Comparison of ENCODE assay signal across 12 cellular contexts in genomic region chr12:50536831-50537537, GRCh38. TPM values are rescaled to one million over a fixed set of nuclear protein-coding genes. Genes with fewer than 3 reads are reported as not detected.
DNase-seq lines count a peak whose midpoint lies in the region; ATAC-seq and TF ChIP-seq lines count a peak whose summit lies in the region.
"Had no signal": no experiment of that assay in that cellular context is flagged by ENCODE, and none has a peak within 500 bp of the region (broad histone marks: within the 10 kb centered on the region; RNA-seq: fewer than 3 reads in every experiment).

No MANE protein-coding gene starts in this region.

- H3K4me1 Mint-ChIP-seq in activated naive CD4-positive, alpha-beta T cell treated with anti-CD3 and anti-CD28 coated beads, Interleukin-2, amount 50 U/mL, for 24 hours: peaks cover 44% of the 10 kb centered on the region
- peaks cover 12% of the 10 kb centered on the region for H3K4me1 Mint-ChIP-seq in type B pancreatic cell (ENCODE audit: unreplicated experiment)

- H3K27me3 Mint-ChIP-seq in activated naive CD4-positive, alpha-beta T cell treated with anti-CD3 and anti-CD28 coated beads, Interleukin-2, amount 50 U/mL, for 24 hours: no peaks in the 10 kb centered on the region
- no peaks in the 10 kb centered on the region for H3K27me3 Mint-ChIP-seq in type B pancreatic cell

- H3K9me3 Mint-ChIP-seq in activated naive CD4-positive, alpha-beta T cell treated with anti-CD3 and anti-CD28 coated beads, Interleukin-2, amount 50 U/mL, for 24 hours: no peaks in the 10 kb centered on the region
- H3K9me3 Mint-ChIP-seq in type B pancreatic cell: no peaks in the 10 kb centered on the region
- H3K9me3 Mint-ChIP-seq: nephron had no signal

- POLR2A ChIA-PET in RWPE1 (lab: Yijun Ruan, JAX; ENCODE audit: low non-redundant PET): no interaction called here

- peaks cover 7% of the 10 kb centered on the region for H3K36me3 Mint-ChIP-seq in activated naive CD4-positive, alpha-beta T cell treated with anti-CD3 and anti-CD28 coated beads, Interleukin-2, amount 50 U/mL, for 24 hours
- peaks cover 9% of the 10 kb centered on the region for H3K36me3 Mint-ChIP-seq in type B pancreatic cell

- H3K27ac Mint-ChIP-seq in activated naive CD4-positive, alpha-beta T cell treated with anti-CD3 and anti-CD28 coated beads, Interleukin-2, amount 50 U/mL, for 24 hours: peak overlapping the region; percentile 98
- H3K27ac Mint-ChIP-seq in type B pancreatic cell: peak overlapping the region; percentile 46

- H3K4me3 Mint-ChIP-seq in activated naive CD4-positive, alpha-beta T cell treated with anti-CD3 and anti-CD28 coated beads, Interleukin-2, amount 50 U/mL, for 24 hours: peak overlapping the region; percentile 78
- no peak overlapping the region for H3K4me3 Mint-ChIP-seq in type B pancreatic cell
- H3K4me3 Mint-ChIP-seq: nephron had no signal

- no peak for ATAC-seq in GM21737 (IDR thresholded peaks at IDR 0.05; ENCODE audit: unreplicated experiment)
- no peak for ATAC-seq in HG03354 (IDR thresholded peaks at IDR 0.05; ENCODE audit: poor library complexity, severe bottlenecking, unreplicated experiment)
- ATAC-seq: Right ventricle myocardium inferior had no signal

- TF ChIP-seq CTCF in RWPE1 (conservative IDR thresholded peaks at IDR 0.05; ENCODE audit: low read depth) (no peak), type B pancreatic cell (conservative IDR thresholded peaks at IDR 0.05) (no peak)

- DNase-seq in activated naive CD4-positive, alpha-beta T cell (lab: John Stamatoyannopoulos, UW): no peak
- DNase-seq in RWPE1 (ENCODE audit: low spot score) (peak; percentile 21), epithelial cell of prostate (ENCODE audit: low read depth, low spot score) (no peak), type B pancreatic cell (ENCODE audit: extremely low spot score, unreplicated experiment) (no peak), anterior cingulate cortex (lab: John Stamatoyannopoulos, UW) (no peak)

- CTCF ChIA-PET in RWPE1 (lab: Yijun Ruan, JAX): interaction anchor here (0.6 kb wide), 1 partner anchor 31 kb away, joined by 3 read pairs; no protein-coding TSS in a partner anchor

- H3K27ac ChIP-seq in RWPE1: no peak overlapping the region
- H3K27ac ChIP-seq in epithelial cell of prostate: peak overlapping the region; percentile 63
- H3K27ac ChIP-seq: BLaER1, KMS-11 had no signal

RNA-seq across cellular contexts. Expression of gene DIP2B, which starts 32.2 kb away (rescaled TPM):
- total RNA-seq in type B pancreatic cell (ENCODE audit: low replicate concordance): 27.2 and 28.6 TPM in 2 replicates
